Comparison of ENCODE assay signal across 8 cellular contexts in genomic region chr20:1466211-1467081, GRCh38. TPM values are rescaled to one million over a fixed set of nuclear protein-coding genes. Genes with fewer than 3 reads are reported as not detected.
A peak's percentile ranks its signal among the peaks of the same experiment; 100 is the strongest.
DNase-seq lines count a peak whose midpoint lies in the region; FAIRE-seq and TF ChIP-seq lines count a peak whose summit lies in the region.

Gene NSFL1C (minus strand): TSS chr20:1466849. CDS start chr20:1466824, 25 bp downstream.

- H4K20me1 ChIP-seq in Loucy (ENCODE audit: insufficient read depth, low read length, poor library complexity, severe bottlenecking): peaks cover 40% of the 10 kb centered on the region
- no peaks in the 10 kb centered on the region for H4K20me1 ChIP-seq in neural cell (ENCODE audit: insufficient read depth)

- H3F3A ChIP-seq in Loucy (ENCODE audit: low read depth) (no peaks in the 10 kb centered on the region), neural cell (ENCODE audit: insufficient read depth, low read length, poor library complexity, severe bottlenecking) (no peaks in the 10 kb centered on the region)

- WGBS in stomach, 5 donors: 0 to 1% (median 0%) methylated on average over 29 to 104 of the region's 104 CpGs

- TF ChIP-seq EP300 in neural cell (conservative IDR thresholded peaks at IDR 0.05; ENCODE audit: poor library complexity, severe bottlenecking) (peak; percentile 79), stomach (IDR thresholded peaks at IDR 0.05) (peak; percentile 3)

- H3K9ac ChIP-seq in Loucy (ENCODE audit: low read depth, low read length, poor library complexity, severe bottlenecking): peak within 1 kb of the TSS; percentile 82
- H3K9ac ChIP-seq in neural cell (ENCODE audit: low read length): peak within 1 kb of the TSS; percentile 90

- H3K9me2 ChIP-seq in Loucy (replicated peaks; ENCODE audit: low read depth, low read length): no peaks in the 10 kb centered on the region
- H3K9me2 ChIP-seq in neural cell (ENCODE audit: insufficient read depth, low read length): no peaks in the 10 kb centered on the region

- peak within 1 kb of the TSS; percentile 90 for H3K4me3 ChIP-seq in Loucy (ENCODE audit: low read length, poor library complexity, severe bottlenecking)
- peak within 1 kb of the TSS; percentile 97 for H3K4me3 ChIP-seq in neural cell (ENCODE audit: low read length)
- H3K4me3 ChIP-seq in stomach: peak within 1 kb of the TSS; percentile 91 to 100 (median 100)

- H3K4me2 ChIP-seq in Loucy (ENCODE audit: low read depth, low read length, poor library complexity, severe bottlenecking): peak within 1 kb of the TSS; percentile 99
- H3K4me2 ChIP-seq in neural cell (ENCODE audit: low read length): peak within 1 kb of the TSS; percentile 64

- H3K36me3 ChIP-seq in Loucy (ENCODE audit: insufficient read depth, low read length): no peaks in the 10 kb centered on the region
- H3K36me3 ChIP-seq in neural cell (ENCODE audit: insufficient read depth, low read length): no peaks in the 10 kb centered on the region
- H3K36me3 ChIP-seq in stomach: peaks cover 11 to 34% (median 30%) of the 10 kb centered on the region in 4 donors

- TF ChIP-seq POLR2A in H54 (IDR thresholded peaks at IDR 0.05; ENCODE audit: low read depth, low read length) (peak; percentile 77), Raji (IDR thresholded peaks at IDR 0.05; ENCODE audit: insufficient read depth, low read depth, low read length) (peak; percentile 82), stomach (IDR thresholded peaks at IDR 0.05) (no peak)

- peak within 1 kb of the TSS; percentile 74 for H3K27ac ChIP-seq in neural cell (ENCODE audit: low read length)
- H3K27ac ChIP-seq in stomach: peak within 1 kb of the TSS; percentile 86 to 95 (median 91)

- no peaks in the 10 kb centered on the region for H3K9me3 ChIP-seq in Loucy (ENCODE audit: insufficient read depth, low read depth, low read length)
- no peaks in the 10 kb centered on the region for H3K9me3 ChIP-seq in neural cell (ENCODE audit: low read length)
- H3K9me3 ChIP-seq in stomach: no peaks in the 10 kb centered on the region

- FAIRE-seq in H54 (lab: Jason Lieb, UNC): no peak

- peak; percentile 71 for TF ChIP-seq RAD21 in neural cell (conservative IDR thresholded peaks at IDR 0.05)

- H3K79me2 ChIP-seq in Loucy (ENCODE audit: insufficient read depth, low read length): peaks cover 48% of the 10 kb centered on the region
- H3K79me2 ChIP-seq in neural cell (replicated peaks; ENCODE audit: insufficient read depth, low read length): peaks cover 18% of the 10 kb centered on the region

- no peaks in the 10 kb centered on the region for H3K27me3 ChIP-seq in Loucy (ENCODE audit: insufficient read depth, low read length, poor library complexity, severe bottlenecking)
- H3K27me3 ChIP-seq in neural cell (ENCODE audit: insufficient read depth, low read depth, low read length): no peaks in the 10 kb centered on the region
- H3K27me3 ChIP-seq in stomach: no peaks in the 10 kb centered on the region

- TF ChIP-seq CTCF in Loucy (conservative IDR thresholded peaks at IDR 0.05; ENCODE audit: low read length) (peak; percentile 86), neural cell (IDR thresholded peaks at IDR 0.05; ENCODE audit: poor library complexity, severe bottlenecking) (peak; percentile 98), stomach (IDR thresholded peaks at IDR 0.05) (peak in 5 of 7 experiments; percentile 52 to 99 (median 95))

- H3K4me1 ChIP-seq in Loucy (ENCODE audit: insufficient read depth, low read length, poor library complexity, severe bottlenecking) (peaks cover 48% of the 10 kb centered on the region), stomach (peaks cover 45 to 87% (median 75%) of the 10 kb centered on the region in 4 donors)

- H2AFZ ChIP-seq in Loucy (ENCODE audit: low read length) (peak within 1 kb of the TSS; percentile 99), neural cell (ENCODE audit: low read depth, low read length) (peak within 1 kb of the TSS; percentile 60)

- peak; percentile 91 for DNase-seq in ELR (ENCODE audit: low read depth)
- peak; percentile 82 for DNase-seq in H54 (ENCODE audit: insufficient read length, low spot score)
- peak; percentile 98 for DNase-seq in activated effector memory CD4-positive, alpha-beta T cell treated with Interleukin-2 at 50 U/mL for 16 hours
- peak; percentile 85 for DNase-seq in fibroblast of the conjunctiva (ENCODE audit: low read depth)
- DNase-seq in stomach: peak; percentile 98

- intact Hi-C loops in stomach (cut with DNase I; ENCODE audit: low total_unique reads): loop anchor here (10.0 kb wide), 1 partner anchor 72 kb away; the partner anchor contains the start of gene FKBP1A

TF ChIP-seq in neural cell, 6 proteins besides CTCF, POLR2A, EP300 and RAD21:
- no peak for TF ChIP-seq EZH2 (IDR thresholded peaks at IDR 0.05; ENCODE audit: borderline replicate concordance, insufficient read depth, low read length, poor library complexity, severe bottlenecking)
- TF ChIP-seq, protein P1, sequence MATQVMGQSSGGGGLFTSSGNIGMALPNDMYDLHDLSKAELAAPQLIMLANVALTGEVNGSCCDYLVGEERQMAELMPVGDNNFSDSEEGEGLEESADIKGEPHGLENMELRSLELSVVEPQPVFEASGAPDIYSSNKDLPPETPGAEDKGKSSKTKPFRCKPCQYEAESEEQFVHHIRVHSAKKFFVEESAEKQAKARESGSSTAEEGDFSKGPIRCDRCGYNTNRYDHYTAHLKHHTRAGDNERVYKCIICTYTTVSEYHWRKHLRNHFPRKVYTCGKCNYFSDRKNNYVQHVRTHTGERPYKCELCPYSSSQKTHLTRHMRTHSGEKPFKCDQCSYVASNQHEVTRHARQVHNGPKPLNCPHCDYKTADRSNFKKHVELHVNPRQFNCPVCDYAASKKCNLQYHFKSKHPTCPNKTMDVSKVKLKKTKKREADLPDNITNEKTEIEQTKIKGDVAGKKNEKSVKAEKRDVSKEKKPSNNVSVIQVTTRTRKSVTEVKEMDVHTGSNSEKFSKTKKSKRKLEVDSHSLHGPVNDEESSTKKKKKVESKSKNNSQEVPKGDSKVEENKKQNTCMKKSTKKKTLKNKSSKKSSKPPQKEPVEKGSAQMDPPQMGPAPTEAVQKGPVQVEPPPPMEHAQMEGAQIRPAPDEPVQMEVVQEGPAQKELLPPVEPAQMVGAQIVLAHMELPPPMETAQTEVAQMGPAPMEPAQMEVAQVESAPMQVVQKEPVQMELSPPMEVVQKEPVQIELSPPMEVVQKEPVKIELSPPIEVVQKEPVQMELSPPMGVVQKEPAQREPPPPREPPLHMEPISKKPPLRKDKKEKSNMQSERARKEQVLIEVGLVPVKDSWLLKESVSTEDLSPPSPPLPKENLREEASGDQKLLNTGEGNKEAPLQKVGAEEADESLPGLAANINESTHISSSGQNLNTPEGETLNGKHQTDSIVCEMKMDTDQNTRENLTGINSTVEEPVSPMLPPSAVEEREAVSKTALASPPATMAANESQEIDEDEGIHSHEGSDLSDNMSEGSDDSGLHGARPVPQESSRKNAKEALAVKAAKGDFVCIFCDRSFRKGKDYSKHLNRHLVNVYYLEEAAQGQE (IDR thresholded peaks at IDR 0.05; ENCODE audit: borderline replicate concordance): peak; percentile 96
- peak; percentile 98 for TF ChIP-seq TAF1 (IDR thresholded peaks at IDR 0.05; ENCODE audit: low read depth)
- peak; percentile 82 for TF ChIP-seq SMC3 (conservative IDR thresholded peaks at IDR 0.05; ENCODE audit: poor library complexity)
- peak; percentile 89 for TF ChIP-seq MXI1 (conservative IDR thresholded peaks at IDR 0.05; ENCODE audit: poor library complexity, severe bottlenecking)
- TF ChIP-seq POLR2AphosphoS5 (IDR thresholded peaks at IDR 0.05): peak; percentile 95
TF ChIP-seq in neural cell: peak in this region for 5.

RNA-seq across cellular contexts. Expression of gene NSFL1C, which starts in this region (rescaled TPM):
- polyA plus RNA-seq in neural cell: 48.7 and 58.0 TPM in 2 replicates
- polyA minus RNA-seq in neural cell: 38.2 and 43.6 TPM in 2 replicates
- 10 to 100 TPM; 13.4 to 83.4 (median 33.4) TPM for total RNA-seq in stomach
- polyA plus RNA-seq in stomach: 10 to 100 TPM; 33.4 to 59.7 (median 50.9) TPM

Comparison
In these comparisons a context has a peak if more than half of its experiments do, and no peak if none do; other contexts are left out.
1. Peak in every context shown above with its lines: DNase-seq, H3K4me3 ChIP-seq and H3K27ac ChIP-seq.
2. POLR2A ChIP-seq: peak in H54 (single experiment) and Raji (single experiment); none in stomach (0 of 4).